8 cellular contexts compared by ENCODE assay signal in the genomic region with DNA sequence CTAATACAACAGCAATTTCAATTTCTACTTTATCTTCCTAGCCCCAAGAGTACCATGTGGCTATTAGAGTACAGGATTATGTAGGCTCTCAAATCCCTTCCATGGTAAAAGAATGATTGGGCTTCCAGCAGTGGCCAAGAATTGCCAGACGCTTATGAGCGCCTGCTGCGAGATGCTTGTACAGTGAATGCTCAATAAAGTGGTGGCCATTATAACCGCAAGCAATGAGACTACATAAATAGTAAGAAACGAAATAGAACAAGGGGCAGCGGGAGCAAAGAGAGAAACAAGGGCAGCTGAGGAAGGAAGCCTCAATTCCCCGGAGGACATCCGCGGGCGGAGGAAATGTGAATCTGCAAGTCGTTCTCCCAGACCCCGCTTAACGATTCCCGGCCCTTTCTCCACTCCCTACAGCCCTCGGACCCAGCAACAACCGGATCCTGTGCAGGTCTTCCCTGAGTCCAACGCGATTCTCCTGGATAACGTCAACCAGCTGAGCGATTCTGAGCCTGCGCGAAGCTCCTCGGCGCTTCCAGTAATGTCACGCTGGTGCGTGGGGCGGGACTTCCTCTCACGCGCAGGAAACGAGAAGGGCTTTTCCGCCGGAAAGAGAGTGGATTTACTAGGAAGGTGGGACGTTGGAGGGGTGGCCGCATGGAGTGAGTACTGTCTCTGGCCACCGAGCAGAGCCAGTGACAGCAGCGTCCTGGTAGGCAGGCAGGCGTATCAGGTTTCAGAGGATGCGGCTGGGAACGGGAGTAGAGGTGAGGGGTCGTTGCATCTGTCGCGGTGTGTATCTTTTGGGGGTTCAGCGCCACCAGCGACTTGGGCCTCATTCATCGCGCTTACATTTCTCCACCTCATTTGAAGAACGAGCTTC. TPM values are rescaled to one million over a fixed set of nuclear protein-coding genes. Genes with fewer than 3 reads are reported as not detected.
DNase-seq lines count a peak whose midpoint lies in the region; ATAC-seq and TF ChIP-seq lines count a peak whose summit lies in the region.

No MANE protein-coding gene starts in this region.

- no peak overlapping the region for H2BK5ac ChIP-seq in mesendoderm (ENCODE audit: low read length)

- peak overlapping the region; percentile 91 for H3K9ac ChIP-seq in endocrine pancreas (ENCODE audit: control insufficient read depth, insufficient read depth, low read length)
- H3K9ac ChIP-seq in mesendoderm (ENCODE audit: low read length), result peak overlapping the region; percentile 79

- no peak overlapping the region for H3K18ac ChIP-seq in mesendoderm (ENCODE audit: low read length)

- H3K79me1 ChIP-seq in mesendoderm (ENCODE audit: low read length), result peaks cover 11% of the 10 kb centered on the region

- H3K4me1 ChIP-seq in Caco-2, result peaks cover 6% of the 10 kb centered on the region; the same call in 1 of the 2 replicates
- H3K4me1 ChIP-seq in endocrine pancreas (ENCODE audit: control insufficient read depth, insufficient read depth, low read length), result peaks cover 9% of the 10 kb centered on the region
- H3K4me1 ChIP-seq in mesendoderm (ENCODE audit: control insufficient read depth, low read depth, low read length), result peaks cover 3% of the 10 kb centered on the region

- no peak for TF ChIP-seq CTCF in Caco-2 (IDR thresholded peaks at IDR 0.05; ENCODE audit: insufficient read depth in 1 of 2, low read depth in 1 of 2, low read length in 1 of 2, severe bottlenecking in 1 of 2, unreplicated experiment in 1 of 2)

- H3K9me3 ChIP-seq in Caco-2 (no peaks in the 10 kb centered on the region), endocrine pancreas (ENCODE audit: control insufficient read depth, low read length) (no peaks in the 10 kb centered on the region)

- H3K27me3 Mint-ChIP-seq in Caco-2 (ENCODE audit: insufficient read depth, unreplicated experiment), result no peaks in the 10 kb centered on the region

- H3K4me1 Mint-ChIP-seq in Caco-2 (ENCODE audit: low read depth, unreplicated experiment), result no peaks in the 10 kb centered on the region

- peaks cover 1% of the 10 kb centered on the region; the same call in 1 of the 2 replicates for H3K36me3 ChIP-seq in Caco-2 (ENCODE audit: control insufficient read depth, insufficient read depth, low read length)
- peaks cover 7% of the 10 kb centered on the region for H3K36me3 ChIP-seq in endocrine pancreas (ENCODE audit: control insufficient read depth, insufficient read depth, low read length)
- no peaks in the 10 kb centered on the region for H3K36me3 ChIP-seq in mesendoderm (ENCODE audit: control insufficient read depth, insufficient read depth, low read length)

- H3K27me3 ChIP-seq in Caco-2 (replicated peaks; ENCODE audit: control insufficient read depth, insufficient read depth, low read length) (no peaks in the 10 kb centered on the region), endocrine pancreas (ENCODE audit: control insufficient read depth, insufficient read depth, low read length) (no peaks in the 10 kb centered on the region), mesendoderm (ENCODE audit: insufficient read depth, low read length, poor library complexity) (no peaks in the 10 kb centered on the region)

- no peak overlapping the region for H4K5ac ChIP-seq in mesendoderm (ENCODE audit: low read length)

- no peak overlapping the region for H2BK120ac ChIP-seq in mesendoderm (ENCODE audit: low read depth, low read length)

- peak overlapping the region; percentile 92 for H3K4me2 ChIP-seq in mesendoderm (ENCODE audit: low read length)

- CTCF ChIA-PET in Caco-2 (lab: Charles Lee), result interaction anchor here (0.7 to 1.4 kb wide), 2 partner anchors 60 to 219 kb away, joined by 3 read pairs; partner anchors contain the start of gene WHAMM

- H3K23ac ChIP-seq in mesendoderm (ENCODE audit: low read length), result no peak overlapping the region

- no peak overlapping the region for H2AK5ac ChIP-seq in mesendoderm (ENCODE audit: low read length)

- peak overlapping the region; percentile 86 for H3K56ac ChIP-seq in mesendoderm (ENCODE audit: low read length)

- peak overlapping the region; percentile 93 for H3K27ac Mint-ChIP-seq in Caco-2 (ENCODE audit: unreplicated experiment)

- POLR2A ChIA-PET in Caco-2 (lab: Charles Lee), result interaction anchor here (0.5 to 2.5 kb wide), 5 partner anchors 59 to 1638 kb away, joined by 3 to 16 read pairs (median 4); partner anchors contain the start of genes BTBD1, RPS17 and WHAMM

- TSS peak; percentile 90 for BruUV-seq in Caco-2 (replicated peaks; lab: Mats Ljungman, UMichigan)

- H4K8ac ChIP-seq in mesendoderm (ENCODE audit: low read depth, low read length), result peak overlapping the region; percentile 60

- H3K9me3 Mint-ChIP-seq in Caco-2 (ENCODE audit: unreplicated experiment), result no peaks in the 10 kb centered on the region

- DNase-seq in Caco-2 (peak; percentile 88 to 91), HUDEP-2 (lab: John Stamatoyannopoulos, UW; ENCODE audit: unreplicated experiment in 76 of 76) (peak in 74 of 76 experiments; percentile 36 to 94 (median 80)), NOMO-1 treated with dmso at 0.1 percent for 144 hours (lab: John Stamatoyannopoulos, UW; ENCODE audit: unreplicated experiment) (peak; percentile 87), mesendoderm (peak; percentile 97)
- peak; percentile 51 for DNase-seq in activated CD8-positive, alpha-beta memory T cell treated with anti-CD3 and anti-CD28 coated beads, Interleukin-2, amount 50 U/mL, for 1 hour (ENCODE audit: extremely low read depth)
- peak; percentile 73 for DNase-seq in stimulated activated CD8-positive, alpha-beta memory T cell treated with anti-CD3 and anti-CD28 coated beads, Interleukin-12 subunit alpha, Interleukin-12 subunit beta, amount 100 ng/mL, for 4 hours (ENCODE audit: low read depth)

- peaks cover 34% of the 10 kb centered on the region for H3K36me3 Mint-ChIP-seq in Caco-2 (ENCODE audit: insufficient read depth, unreplicated experiment)

- peak overlapping the region; percentile 94 for H3K4me3 Mint-ChIP-seq in Caco-2 (ENCODE audit: unreplicated experiment)

- intact Hi-C loops in Caco-2 (cut with micrococcal nuclease; ENCODE audit: unreplicated experiment), result loop anchor here (1.0 to 2.0 kb wide), 2 partner anchors 41 to 59 kb away; partner anchors contain the start of genes AP3B2 and WHAMM

- no CpG with 5 or more reads among the region's 47 CpGs for WGBS in mesendoderm (ENCODE audit: extremely low coverage, insufficient coverage, low lambda C conversion rate)

- H2BK15ac ChIP-seq in mesendoderm (replicated peaks; ENCODE audit: low read depth), result no peak overlapping the region

- H3K27ac ChIP-seq in mesendoderm (ENCODE audit: low read depth, low read length), result peak overlapping the region; percentile 37

- H3K4ac ChIP-seq in mesendoderm (ENCODE audit: low read depth, low read length), result no peak overlapping the region

- ATAC-seq in GM21381 (IDR thresholded peaks at IDR 0.05; ENCODE audit: unreplicated experiment), result peak; percentile 93

- peaks cover 17% of the 10 kb centered on the region for H3K79me2 ChIP-seq in mesendoderm (ENCODE audit: control insufficient read depth, insufficient read depth, low read length)

- H3K4me3 ChIP-seq in Caco-2 (ENCODE audit: low read depth, low read length) (peak overlapping the region; percentile 61), endocrine pancreas (ENCODE audit: control insufficient read depth, insufficient read depth, low read length) (peak overlapping the region; percentile 96), mesendoderm (ENCODE audit: low read length) (peak overlapping the region; percentile 74)

RNA-seq across cellular contexts. Expression of gene AP3B2, which starts 40.5 kb away (rescaled TPM):
- 0.37 and 0.82 TPM in 2 replicates for total RNA-seq in Caco-2 (2022)
- polyA plus RNA-seq in mesendoderm (2013, experiment 1 of 2), result 24.6 TPM
- 25.2 TPM for polyA plus RNA-seq in mesendoderm (2013, experiment 2 of 2)

RNA-seq across cellular contexts. Expression of gene FSD2, which starts 55.7 kb away (rescaled TPM):
- not detected in 2 replicates for total RNA-seq in Caco-2 (2022)
- polyA plus RNA-seq in mesendoderm (2013, experiment 1 of 2), result under 0.01 TPM
- not detected for polyA plus RNA-seq in mesendoderm (2013, experiment 2 of 2)

RNA-seq across cellular contexts. Expression of gene WHAMM, which starts 59.2 kb away (rescaled TPM):
- 7.4 and 7.8 TPM in 2 replicates for total RNA-seq in Caco-2 (2022)
- polyA plus RNA-seq in mesendoderm (2013, experiment 1 of 2), result 1.8 TPM
- 2.3 TPM for polyA plus RNA-seq in mesendoderm (2013, experiment 2 of 2)

Comparison
In these comparisons a context has a peak if more than half of its experiments do, and no peak if none do; other contexts are left out.
1. Peak in every context shown above with its lines: DNase-seq, ATAC-seq, H3K4me3 ChIP-seq and H3K27ac ChIP-seq.